ENCODE assay signal across 6 cellular contexts in the genomic region with DNA sequence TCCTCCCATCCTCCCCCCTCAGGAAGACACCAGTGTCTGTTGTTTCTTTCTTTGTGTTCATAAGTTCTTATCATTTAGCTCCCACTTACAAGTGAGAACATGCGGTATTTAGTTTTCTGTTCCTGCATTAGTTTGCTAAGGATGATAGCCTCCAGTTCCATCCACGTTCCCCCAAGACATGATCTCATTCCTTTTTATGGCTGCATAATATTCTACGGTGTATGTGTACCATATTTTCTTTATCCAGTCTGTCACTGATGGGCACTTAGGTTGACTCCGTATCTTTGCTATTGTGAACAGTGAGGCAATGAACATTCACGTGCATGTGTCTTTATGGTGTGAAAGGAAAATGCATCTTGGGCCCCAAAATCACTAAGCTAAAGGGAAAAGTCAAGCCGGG. TPM values are rescaled to one million over a fixed set of nuclear protein-coding genes. Genes with fewer than 3 reads are reported as not detected.
DNase-seq lines count a peak whose midpoint lies in the region; ATAC-seq, FAIRE-seq and TF ChIP-seq lines count a peak whose summit lies in the region.
"Not testable (repeated sequence)": the region's sequence is repeated elsewhere in the genome, so short reads cannot be mapped to it uniquely, and the experiment has no call there.

No MANE protein-coding gene starts in this region.

- not testable (repeated sequence) for H3K9me3 ChIP-seq in Caco-2; HEK293 (ENCODE audit: control insufficient read depth, insufficient read depth, low read depth, low read length); K562 (replicated peaks; ENCODE audit: control insufficient read depth, insufficient read depth, low read depth, low read length)

- intact Hi-C loops in Caco-2 (cut with micrococcal nuclease; ENCODE audit: unreplicated experiment); K562 (cut with micrococcal nuclease); MCF 10A (cut with micrococcal nuclease): not testable (repeated sequence)

- not testable (repeated sequence) for H3K27me3 Mint-ChIP-seq in Caco-2 (ENCODE audit: insufficient read depth, unreplicated experiment); MCF 10A (ENCODE audit: insufficient read depth, unreplicated experiment); progenitor cell of endocrine pancreas

- FAIRE-seq in K562 (lab: Jason Lieb, UNC) = not testable (repeated sequence)
- peak; percentile 30 for FAIRE-seq in urothelium cell line (lab: Jason Lieb, UNC)

- peaks cover 12% of the 10 kb centered on the region; the same call in 2 of the 3 replicates for H3K79me2 ChIP-seq in K562 (ENCODE audit: control insufficient read depth, insufficient read depth, low read length)

- not testable (repeated sequence) for BruUV-seq in Caco-2 (replicated peaks; lab: Mats Ljungman, UMichigan); K562 (replicated peaks; lab: Mats Ljungman, UMichigan); MCF 10A (replicated peaks; lab: Mats Ljungman, UMichigan)

- CTCF ChIA-PET in Caco-2 (lab: Charles Lee) = interaction anchor here (0.6 kb wide), 1 partner anchor 12 kb away, joined by 5 read pairs; no protein-coding TSS in a partner anchor
- CTCF ChIA-PET in HEK293 (lab: Yijun Ruan, JAX) = interaction anchor here (1.1 to 1.7 kb wide), 2 partner anchors 12 to 14 kb away, joined by 5 to 7 read pairs; no protein-coding TSS in a partner anchor
- CTCF ChIA-PET in K562 (lab: Yijun Ruan, JAX; ENCODE audit: low intra/inter-chr PET ratio) = not testable (repeated sequence)
- CTCF ChIA-PET in MCF 10A (lab: Yijun Ruan, JAX) = interaction anchor here (0.6 to 4.6 kb wide), 2 partner anchors 12 to 51 kb away, joined by 3 to 30 read pairs; no protein-coding TSS in a partner anchor

- H2AFZ ChIP-seq in K562 (ENCODE audit: low read depth, low read length) = not testable (repeated sequence)

- POLR2A ChIA-PET in Caco-2 (lab: Charles Lee); HEK293 (lab: Yijun Ruan, JAX); MCF 10A (lab: Yijun Ruan, JAX): not testable (repeated sequence)
- POLR2A ChIA-PET in K562 (lab: Yijun Ruan, JAX) = interaction anchor here (1.2 kb wide), 1 partner anchor 16 kb away, joined by 3 read pairs; no protein-coding TSS in a partner anchor

- not testable (repeated sequence) for TF ChIP-seq POLR2A in K562 (conservative IDR thresholded peaks at IDR 0.05)

- H3K27ac Mint-ChIP-seq in Caco-2 (ENCODE audit: unreplicated experiment) = peak overlapping the region; percentile 33
- H3K27ac Mint-ChIP-seq in MCF 10A (ENCODE audit: low read depth, unreplicated experiment) = peak overlapping the region; percentile 46
- H3K27ac Mint-ChIP-seq in progenitor cell of endocrine pancreas = peak overlapping the region; percentile 12

- not testable (repeated sequence) for H3K4me3 Mint-ChIP-seq in Caco-2 (ENCODE audit: unreplicated experiment); MCF 10A (ENCODE audit: unreplicated experiment); progenitor cell of endocrine pancreas (ENCODE audit: low read depth)

- in situ Hi-C loops in K562 (cut with MboI) = not testable (repeated sequence)

- H3K9me1 ChIP-seq in K562 (ENCODE audit: control insufficient read depth, insufficient read depth, low read length) = not testable (repeated sequence)

- H3K9ac ChIP-seq in K562 (ENCODE audit: insufficient read depth in 1 of 2, low read depth in 2 of 2, low read length in 2 of 2) = not testable (repeated sequence)

- peaks cover 43% of the 10 kb centered on the region for H3K36me3 Mint-ChIP-seq in Caco-2 (ENCODE audit: insufficient read depth, unreplicated experiment)
- peaks cover 40% of the 10 kb centered on the region for H3K36me3 Mint-ChIP-seq in MCF 10A (ENCODE audit: insufficient read depth, unreplicated experiment)
- H3K36me3 Mint-ChIP-seq in progenitor cell of endocrine pancreas (ENCODE audit: insufficient read depth) = peaks cover 36% of the 10 kb centered on the region

- H3K9me3 Mint-ChIP-seq in Caco-2 (ENCODE audit: unreplicated experiment) = peaks cover 11% of the 10 kb centered on the region
- not testable (repeated sequence) for H3K9me3 Mint-ChIP-seq in MCF 10A (ENCODE audit: unreplicated experiment)
- H3K9me3 Mint-ChIP-seq in progenitor cell of endocrine pancreas (ENCODE audit: low read depth) = peaks cover 10% of the 10 kb centered on the region

- not testable (repeated sequence) for DNase-seq in Caco-2; K562 (ENCODE audit: extremely low read depth in 1 of 4, low spot score in 3 of 4); MCF 10A (ENCODE audit: unreplicated experiment); progenitor cell of endocrine pancreas (ENCODE audit: low spot score, unreplicated experiment); urothelium cell line (ENCODE audit: low spot score)

- not testable (repeated sequence) for H3K27me3 ChIP-seq in Caco-2 (replicated peaks; ENCODE audit: control insufficient read depth, insufficient read depth, low read length); K562 (ENCODE audit: control insufficient read depth in 2 of 2, insufficient read depth in 2 of 2, low read length in 2 of 2)

- not testable (repeated sequence) for H3K4me2 ChIP-seq in K562 (ENCODE audit: insufficient read depth, low read length)

- H3K27ac ChIP-seq in HEK293 (ENCODE audit: extremely low read depth, low read depth, low read length); K562 (ENCODE audit: extremely low read depth, low read depth, low read length): not testable (repeated sequence)

- peaks cover 29% of the 10 kb centered on the region for H3K4me1 Mint-ChIP-seq in Caco-2 (ENCODE audit: low read depth, unreplicated experiment)
- H3K4me1 Mint-ChIP-seq in MCF 10A (ENCODE audit: insufficient read depth, unreplicated experiment) = not testable (repeated sequence)
- peaks cover 29% of the 10 kb centered on the region for H3K4me1 Mint-ChIP-seq in progenitor cell of endocrine pancreas (ENCODE audit: low read depth)

- not testable (repeated sequence) for TF ChIP-seq RAD21 in K562 (CRISPR knock-in tag; conservative IDR thresholded peaks at IDR 0.05 in 1 of 2, IDR thresholded peaks at IDR 0.05 in 1 of 2)

- H3K4me1 ChIP-seq in Caco-2 = peaks cover 32% of the 10 kb centered on the region
- not testable (repeated sequence) for H3K4me1 ChIP-seq in HEK293 (ENCODE audit: control insufficient read depth, insufficient read depth, low read length)
- H3K4me1 ChIP-seq in K562 (replicated peaks in 1 of 2; ENCODE audit: control insufficient read depth in 2 of 2, insufficient read depth in 2 of 2, low read length in 2 of 2) = peaks cover 4 to 15% of the 10 kb centered on the region in 2 experiments; a peak in 4 of 5 replicates

- TF ChIP-seq CTCF in Caco-2 (IDR thresholded peaks at IDR 0.05; ENCODE audit: insufficient read depth in 1 of 2, low read depth in 1 of 2, low read length in 1 of 2, severe bottlenecking in 1 of 2, unreplicated experiment in 1 of 2); HEK293 (tag by site-specific recombination; IDR thresholded peaks at IDR 0.05); K562 (IDR thresholded peaks at IDR 0.05 in 2 of 3, conservative IDR thresholded peaks at IDR 0.05 in 1 of 3; ENCODE audit: insufficient read depth in 2 of 3, low read depth in 1 of 3, low read length in 3 of 3); MCF 10A (IDR thresholded peaks at IDR 0.05; ENCODE audit: unreplicated experiment); progenitor cell of endocrine pancreas (IDR thresholded peaks at IDR 0.05; ENCODE audit: unreplicated experiment): not testable (repeated sequence)

- H3K4me3 ChIP-seq in Caco-2 (ENCODE audit: low read depth, low read length); HEK293 (ENCODE audit: low read depth, low read length); K562: not testable (repeated sequence)

- H4K20me1 ChIP-seq in K562 (replicated peaks; ENCODE audit: control insufficient read depth, insufficient read depth, low read length) = not testable (repeated sequence)

- not testable (repeated sequence) for ATAC-seq in K562

- 85% methylated on average over 6 of the region's 6 CpGs for WGBS in K562 (ENCODE audit: insufficient coverage, low coverage, missing lambda C conversion rate)

- TF ChIP-seq EP300 in K562 (IDR thresholded peaks at IDR 0.05; ENCODE audit: low read length) = not testable (repeated sequence)

- not testable (repeated sequence) for H3K36me3 ChIP-seq in Caco-2 (ENCODE audit: control insufficient read depth, insufficient read depth, low read length)
- H3K36me3 ChIP-seq in HEK293 (ENCODE audit: control insufficient read depth in 2 of 2, insufficient read depth in 1 of 2, low read length in 2 of 2) (peaks cover 0 to 22% of the 10 kb centered on the region in 2 experiments; a peak in 1 of 3 replicates), K562 (ENCODE audit: control insufficient read depth, insufficient read depth, low read length) (peaks cover 35% of the 10 kb centered on the region)

TF ChIP-seq in K562, 482 proteins besides CTCF, POLR2A, EP300 and RAD21:
- TF ChIP-seq ZNF146 (CRISPR knock-in tag; IDR thresholded peaks at IDR 0.05; ENCODE audit: unreplicated experiment) = peak; percentile 63
TF ChIP-seq in K562: peak in this region for 1; not testable (repeated sequence) for 481.

RNA-seq across cellular contexts. Expression of a gene that starts 22.5 kb away (rescaled TPM):
- total RNA-seq in Caco-2 (2022) (49.3 and 50.9 TPM in 2 replicates), K562 (2014; rRNA removed) (25.5 and 28.6 TPM in 2 replicates), K562 (2014; rRNA removed; fragmentation: Illumina TruSeq; extraction: Trizol) (43.5 and 44.8 TPM in 2 replicates), K562 (2015; rRNA removed; fragmentation: Illumina TruSeq; extraction: Trizol) (37.0 and 41.3 TPM in 2 replicates), K562 (2021) (29.3 and 31.0 TPM in 2 replicates), MCF 10A (2022) (15.1 and 24.6 TPM in 2 replicates), progenitor cell of endocrine pancreas (24.7 and 28.6 TPM in 2 replicates)
- total RNA-seq in K562 (2011; cell fraction: chromatin; rRNA removed; ENCODE audit: low replicate concordance) = 27.2 and 76.5 TPM in 2 replicates
- total RNA-seq in K562 (2011; cell fraction: nucleolus; rRNA removed) = 17.4 and 19.5 TPM in 2 replicates
- 23.3 and 30.9 TPM in 2 replicates for total RNA-seq in K562 (2011; cell fraction: nucleoplasm; rRNA removed)
- polyA plus RNA-seq in K562 (2011; rRNA removed) (33.3 and 48.0 TPM in 2 replicates), K562 (2014; fragmentation: Illumina TruSeq; extraction: Trizol) (28.7 and 29.8 TPM in 2 replicates), K562 (2014; fragmentation: Nextera tagmentation; extraction: Ambion mirVana) (10 to 100 TPM; 34.2 to 34.9 TPM), K562 (2014; rRNA removed) (26.8 and 31.5 TPM in 2 replicates)
- polyA plus RNA-seq in K562 (2011; cell fraction: cytosol; rRNA removed) = 9.0 and 18.4 TPM in 2 replicates
- polyA plus RNA-seq in K562 (2011; cell fraction: nucleus; rRNA removed) = 13.4 and 23.2 TPM in 2 replicates
- polyA plus RNA-seq in K562 (2012) = 21.9 and 31.1 TPM in 2 replicates
- 38.3 and 43.9 TPM in 2 replicates for polyA minus RNA-seq in K562 (2011; rRNA and poly(A)+ RNA removed)
- polyA minus RNA-seq in K562 (2011; cell fraction: cytosol; rRNA and poly(A)+ RNA removed) = 14.5 and 14.7 TPM in 2 replicates
- 28.5 and 42.0 TPM in 2 replicates for polyA minus RNA-seq in K562 (2011; cell fraction: nucleus; rRNA and poly(A)+ RNA removed)
